8 cellular contexts compared by ENCODE assay signal in the genomic region with DNA sequence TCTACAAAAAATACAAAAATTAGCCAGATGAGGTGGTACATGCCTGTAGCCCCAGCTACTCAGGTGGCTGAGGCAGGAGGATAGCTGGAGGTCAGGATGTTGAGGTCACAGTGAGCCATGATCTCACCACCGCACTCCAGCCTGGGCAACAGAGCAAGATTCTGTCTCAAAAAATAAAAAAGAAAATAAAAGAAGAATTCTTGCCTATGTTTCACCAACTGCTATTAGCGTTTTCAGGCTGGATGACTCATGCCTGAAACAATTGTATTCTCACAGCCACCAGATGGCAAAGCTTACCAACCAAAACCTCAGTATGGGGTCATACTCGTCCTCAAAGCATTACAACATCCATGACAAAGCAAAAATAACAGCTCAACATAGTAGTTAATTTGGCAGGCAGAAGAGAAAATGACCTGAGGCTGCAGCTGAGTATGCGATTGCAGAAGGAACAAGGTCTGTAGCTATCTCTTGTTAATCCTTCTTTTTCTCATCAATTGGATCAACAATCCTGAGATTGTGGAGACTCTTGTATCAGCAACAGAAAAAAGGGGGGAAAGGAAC. TPM values are rescaled to one million over a fixed set of nuclear protein-coding genes. Genes with fewer than 3 reads are reported as not detected.
DNase-seq lines count a peak whose midpoint lies in the region; ATAC-seq, FAIRE-seq and TF ChIP-seq lines count a peak whose summit lies in the region.

No MANE protein-coding gene starts in this region.

- H3K27me3 ChIP-seq in ACC112 (ENCODE audit: insufficient read depth, low read length) (no peaks in the 10 kb centered on the region), kidney epithelial cell (ENCODE audit: control insufficient read depth, insufficient read depth, low read length) (no peaks in the 10 kb centered on the region)

- H3K36me3 Mint-ChIP-seq in central memory CD8-positive, alpha-beta T cell (ENCODE audit: insufficient read depth): peaks cover 23% of the 10 kb centered on the region

- H3K4me1 Mint-ChIP-seq in central memory CD8-positive, alpha-beta T cell: no peaks in the 10 kb centered on the region

- ATAC-seq in central memory CD8-positive, alpha-beta T cell (replicated peaks; ENCODE audit: extremely low read depth, poor library complexity, severe bottlenecking): peak; percentile 70

- TF ChIP-seq CTCF in kidney epithelial cell (IDR thresholded peaks at IDR 0.05; ENCODE audit: insufficient read depth, low read length, poor library complexity, severe bottlenecking): peak; percentile 32

- peak overlapping the region; percentile 94 for H3K27ac ChIP-seq in ACC112 (ENCODE audit: low read depth, low read length)

- in situ Hi-C loops in SK-MEL-5 (cut with HindIII; ENCODE audit: low pct_unique_long_range_greater_than_20kb, low sequenced_read_pairs): no loop called here

- H3K4me3 Mint-ChIP-seq in central memory CD8-positive, alpha-beta T cell: no peak overlapping the region

- peaks cover 16% of the 10 kb centered on the region for H3K36me3 ChIP-seq in ACC112 (ENCODE audit: insufficient read depth, low read length)
- peaks cover 2% of the 10 kb centered on the region for H3K36me3 ChIP-seq in kidney epithelial cell (ENCODE audit: control insufficient read depth, insufficient read depth, low read length)

- H3K4me3 ChIP-seq in ACC112 (ENCODE audit: low read depth, low read length): no peak overlapping the region
- H3K4me3 ChIP-seq in kidney epithelial cell (ENCODE audit: low read depth, low read length): no peak overlapping the region

- peak; percentile 75 for FAIRE-seq in GM12892 (lab: Jason Lieb, UNC)

- no peaks in the 10 kb centered on the region for H3K79me2 ChIP-seq in ACC112 (ENCODE audit: control insufficient read depth, insufficient read depth, low read length, unreplicated experiment)

- H3K4me1 ChIP-seq in ACC112 (ENCODE audit: control insufficient read depth, insufficient read depth, low read length, unreplicated experiment): peaks cover 9% of the 10 kb centered on the region

- DNase-seq in GM12892 (ENCODE audit: insufficient read length) (no peak), KG1 (lab: John Stamatoyannopoulos, UW) (peak; percentile 12), SK-MEL-5 (ENCODE audit: low read depth, low spot score) (peak; percentile 91), kidney epithelial cell (ENCODE audit: low read depth) (peak; percentile 93), NCI-H1092 (lab: John Stamatoyannopoulos, UW) (no peak)
- no peak for DNase-seq in central memory CD8-positive, alpha-beta T cell (ENCODE audit: low spot score in 2 of 2)
- DNase-seq in stimulated activated CD4-positive, alpha-beta T cell treated with anti-CD3 and anti-CD28 coated beads, Interleukin-4, amount 100 ng/mL, for 1 hour: peak; percentile 4

- H3K27ac Mint-ChIP-seq in central memory CD8-positive, alpha-beta T cell (ENCODE audit: low read depth): no peak overlapping the region

- TF ChIP-seq POLR2A in GM12892 (IDR thresholded peaks at IDR 0.05; ENCODE audit: low read depth, low read length): no peak

- no peak overlapping the region for H2AFZ ChIP-seq in ACC112 (ENCODE audit: low read length, unreplicated experiment)

- H3K27me3 Mint-ChIP-seq in central memory CD8-positive, alpha-beta T cell: no peaks in the 10 kb centered on the region

- no peaks in the 10 kb centered on the region for H3K9me3 Mint-ChIP-seq in central memory CD8-positive, alpha-beta T cell

RNA-seq across cellular contexts. Expression of a gene that starts 52.2 kb away (rescaled TPM):
- 16.6 TPM for polyA plus RNA-seq in GM12892 (2012; ENCODE audit: missing spikeins)
- 25.9 and 30.7 TPM in 2 replicates for total RNA-seq in SK-MEL-5 (2014; rRNA removed; shearing (Covaris generic))
- 22.1 and 32.2 TPM in 2 replicates for polyA plus RNA-seq in SK-MEL-5 (2015; cell fraction: cytosol; rRNA removed)
- polyA plus RNA-seq in SK-MEL-5 (2015; cell fraction: nucleus; rRNA removed): 109 and 166 TPM in 2 replicates
- 34.8 and 46.8 TPM in 2 replicates for total RNA-seq in kidney epithelial cell

Comparison
In these comparisons a context has a peak if more than half of its experiments do, and no peak if none do; other contexts are left out.
1. DNase-seq: peak in KG1 (single experiment), SK-MEL-5 (single experiment), kidney epithelial cell (single experiment) and stimulated activated CD4-positive, alpha-beta T cell treated with anti-CD3 and anti-CD28 coated beads, Interleukin-4, amount 100 ng/mL, for 1 hour (single experiment); none in GM12892 (single experiment), central memory CD8-positive, alpha-beta T cell (0 of 2) and NCI-H1092 (single experiment).